15 cellular contexts compared by ENCODE assay signal in genomic region chr1:43314233-43314632, GRCh38. TPM values are rescaled to one million over a fixed set of nuclear protein-coding genes. Genes with fewer than 3 reads are reported as not detected.
DNase-seq lines count a peak whose midpoint lies in the region; ATAC-seq and TF ChIP-seq lines count a peak whose summit lies in the region.
"Had no signal": no experiment of that assay in that cellular context is flagged by ENCODE, and none has a peak within 500 bp of the region (broad histone marks: within the 10 kb centered on the region; RNA-seq: fewer than 3 reads in every experiment).

No MANE protein-coding gene starts in this region.

- H3K36me3 ChIP-seq in heart left ventricle: peaks cover 0 to 64% (median 7%) of the 10 kb centered on the region in 9 donors
- H3K36me3 ChIP-seq: Peyer's patch had no signal

- H3K4me3 ChIP-seq in heart left ventricle: no peak overlapping the region
- H3K4me3 ChIP-seq: Peyer's patch had no signal

- TF ChIP-seq POLR2A in heart left ventricle (IDR thresholded peaks at IDR 0.05): no peak

- no peaks in the 10 kb centered on the region for H3K9me3 ChIP-seq in heart left ventricle
- H3K9me3 ChIP-seq: Peyer's patch had no signal

- peak; percentile 20 for DNase-seq in Right ventricle myocardium superior
- DNase-seq in heart left ventricle: no peak
- DNase-seq in activated naive CD4-positive, alpha-beta T cell treated with anti-CD3 and anti-CD28 coated beads, Interleukin-2, amount 50 U/mL, for 16 hours: no peak
- DNase-seq in activated T-cell treated with anti-CD3 and anti-CD28 coated beads, Interleukin-2, amount 50 U/mL, for 1 hour: no peak
- DNase-seq: AML-193, DMS79, GOT3, KG1, MV-4-11, NCI-H1694 treated with DMSO at 0.1 percent for 48 hours had no signal

- no peaks in the 10 kb centered on the region for H3K27me3 ChIP-seq in heart left ventricle
- H3K27me3 ChIP-seq: Peyer's patch had no signal

- WGBS in heart left ventricle, 4 donors: 92 to 99% (median 95%) methylated on average over 5 of the region's 5 CpGs

- no peak for TF ChIP-seq CTCF in heart left ventricle (IDR thresholded peaks at IDR 0.05)

- peaks cover 0 to 7% (median 0%) of the 10 kb centered on the region in 12 donors for H3K4me1 ChIP-seq in heart left ventricle
- H3K4me1 ChIP-seq: Peyer's patch had no signal

- no peak for ATAC-seq in Right ventricle myocardium superior (ENCODE audit: poor library complexity)
- no peak for ATAC-seq in heart left ventricle

- H3K27ac ChIP-seq in heart left ventricle: no peak overlapping the region
- H3K27ac ChIP-seq: 22Rv1, C4-2B had no signal

- intact Hi-C loops in Right ventricle myocardium superior (cut with DNase I) (no loop called here), heart left ventricle (cut with DNase I) (no loop called here)

RNA-seq across cellular contexts. Expression of gene TIE1, which starts 13.5 kb away (rescaled TPM):
- total RNA-seq in Right ventricle myocardium superior (18.5 TPM), heart left ventricle (10 to 100 TPM; 19.2 to 65.1 (median 28.4) TPM)
- 10 to 100 TPM; 25.1 to 37.6 TPM for polyA plus RNA-seq in heart left ventricle
- total RNA-seq: NCI-H460 had no signal

RNA-seq across cellular contexts. Expression of gene MPL, which starts 23.4 kb away (rescaled TPM):
- 0.40 TPM for total RNA-seq in Right ventricle myocardium superior
- total RNA-seq in heart left ventricle: under 1 TPM; 0.25 to 0.98 (median 0.59) TPM
- under 1 TPM in 1 of 2 donors, not detected in 1; 0.11 TPM for polyA plus RNA-seq in heart left ventricle
- total RNA-seq: NCI-H460, Peyer's patch, SK-MEL-5 had no signal

RNA-seq across cellular contexts. Expression of gene C1orf210, which starts 28.9 kb away (rescaled TPM):
- total RNA-seq in Right ventricle myocardium superior: not detected
- total RNA-seq in heart left ventricle: not detected
- polyA plus RNA-seq in heart left ventricle: not detected
- total RNA-seq: SK-MEL-5 had no signal

RNA-seq across cellular contexts. Expression of gene TMEM125, which starts 44.5 kb away (rescaled TPM):
- total RNA-seq in Right ventricle myocardium superior (not detected), heart left ventricle (under 1 TPM in 4 of 9 donors, not detected in 5; 0.15 to 0.68 (median 0.47) TPM)
- under 1 TPM; 0.11 to 0.30 TPM for polyA plus RNA-seq in heart left ventricle
- total RNA-seq: NCI-H460, SK-MEL-5 had no signal

RNA-seq across cellular contexts. Expression of gene CDC20, which starts 44.5 kb away (rescaled TPM):
- total RNA-seq in Right ventricle myocardium superior: 0.83 TPM
- 10 to 100 TPM in 1 of 9 donors, 1 to 10 TPM in 5, under 1 TPM in 3; 0.45 to 16.9 (median 1.5) TPM for total RNA-seq in heart left ventricle
- under 1 TPM; 0.38 to 0.49 TPM for polyA plus RNA-seq in heart left ventricle
